ENCODE assay signal across 21 cellular contexts in genomic region chr11:43632171-43632570, GRCh38. TPM values are rescaled to one million over a fixed set of nuclear protein-coding genes. Genes with fewer than 3 reads are reported as not detected.
A peak's percentile ranks its signal among the peaks of the same experiment; 100 is the strongest.
DNase-seq lines count a peak whose midpoint lies in the region; ATAC-seq, FAIRE-seq and TF ChIP-seq lines count a peak whose summit lies in the region.
"Had no signal": no experiment of that assay in that cellular context is flagged by ENCODE, and none has a peak within 500 bp of the region (broad histone marks: within the 10 kb centered on the region; RNA-seq: fewer than 3 reads in every experiment).

No MANE protein-coding gene starts in this region.

- no peak overlapping the region for H2BK5ac ChIP-seq in H1 (ENCODE audit: low read depth, low read length)

- no peak for FAIRE-seq in H1 (lab: Jason Lieb, UNC)

- H3K4me3 ChIP-seq in HUES48 (ENCODE audit: low read depth, low read length), result peak overlapping the region; percentile 38; the same call in 1 of the 2 replicates
- peak overlapping the region in 3 of 4 experiments; percentile 9 to 45 (median 22); a peak in 3 of 8 replicates for H3K4me3 ChIP-seq in H1 (ENCODE audit: extremely low read depth in 1 of 4, insufficient read depth in 2 of 4, low read depth in 3 of 4, low read length in 4 of 4)
- H3K4me3 ChIP-seq: esophagus muscularis mucosa, lower lobe of right lung, thoracic aorta had no signal

- no peak overlapping the region for H3K23ac ChIP-seq in H1 (ENCODE audit: insufficient read length)

- H4K91ac ChIP-seq in H1 (replicated peaks; ENCODE audit: insufficient read length, low read length), result no peak overlapping the region

- H4K5ac ChIP-seq in H1 (ENCODE audit: insufficient read length, low read depth, low read length), result no peak overlapping the region

- no peak for TF ChIP-seq CTCF in H1 (IDR thresholded peaks at IDR 0.05; ENCODE audit: control extremely low read depth in 1 of 3, insufficient read depth in 1 of 3, low read depth in 1 of 3, low read length in 3 of 3)

- TF ChIP-seq EP300 in H1 (IDR thresholded peaks at IDR 0.05; ENCODE audit: borderline replicate concordance in 1 of 2, low read depth in 2 of 2, low read length in 2 of 2), result no peak

- H2BK12ac ChIP-seq in H1 (ENCODE audit: low read depth, low read length), result no peak overlapping the region

- H2BK120ac ChIP-seq in H1 (replicated peaks; ENCODE audit: low read depth, low read length), result no peak overlapping the region

- H4K20me1 ChIP-seq in H1 (replicated peaks in 1 of 2; ENCODE audit: control insufficient read depth in 1 of 2, insufficient read depth in 2 of 2, low read length in 2 of 2), result no peaks in the 10 kb centered on the region

- no peak overlapping the region for H3K14ac ChIP-seq in H1 (ENCODE audit: insufficient read length)

- 48% methylated on average over 3 of the region's 3 CpGs; no CpG with 5 or more reads in 1 of the 2 experiments for WGBS in H1 (ENCODE audit: extremely low coverage in 1 of 2, insufficient coverage in 1 of 2, insufficient read length in 1 of 2, insufficient replicate concordance in 2 of 2, low coverage in 1 of 2, low lambda C conversion rate in 2 of 2, missing lambda C conversion rate in 1 of 2), 2 experiments

- H3K9ac ChIP-seq in HUES48 (ENCODE audit: low read depth, low read length) (no peak overlapping the region), H1 (replicated peaks in 1 of 4; ENCODE audit: extremely low read depth in 1 of 4, low read depth in 3 of 4, low read length in 3 of 4) (no peak overlapping the region)
- H3K9ac ChIP-seq: KMS-11 had no signal

- 0 out of 2 replicates have a peak overlapping the region, but pooled peaks have one; percentile 82 for H2AFZ ChIP-seq in H1 (ENCODE audit: low read length)

- no peaks in the 10 kb centered on the region for H3K4me1 ChIP-seq in HUES48 (ENCODE audit: control insufficient read depth, insufficient read depth, low read length)
- no peaks in the 10 kb centered on the region for H3K4me1 ChIP-seq in H1 (replicated peaks in 1 of 4; ENCODE audit: control insufficient read depth in 3 of 4, insufficient read depth in 4 of 4, low read length in 3 of 4)
- H3K4me1 ChIP-seq: esophagus muscularis mucosa, lower lobe of right lung had no signal

- no peak overlapping the region for H2BK15ac ChIP-seq in H1 (ENCODE audit: low read length)

- no peak for TF ChIP-seq POLR2A in H1 (IDR thresholded peaks at IDR 0.05; ENCODE audit: control extremely low read depth in 1 of 2, low read depth in 2 of 2, low read length in 2 of 2)

- no peaks in the 10 kb centered on the region; the same call in 1 of the 2 replicates for H3K23me2 ChIP-seq in H1 (ENCODE audit: low read depth, low read length)

- DNase-seq in ELR (ENCODE audit: low read depth) (peak; percentile 74), H1 (ENCODE audit: low read depth in 1 of 2, low spot score in 2 of 2) (no peak), lung microvascular endothelial cell (ENCODE audit: low read depth in 2 of 2) (peak; percentile 83 to 92), hippocampal formation (lab: John Stamatoyannopoulos, UW) (no peak), NCI-H1436 treated with DMSO at 0.1 percent for 48 hours (lab: John Stamatoyannopoulos, UW) (no peak)
- DNase-seq: activated CD4-positive, alpha-beta T cell treated with anti-CD3 and anti-CD28 coated beads, Interleukin-2, amount 10 ng/mL, durations not matched to agents 7 days and 5 days; activated effector memory CD4-positive, alpha-beta T cell treated with Interleukin-2 at 50 U/mL for 16 hours; AML-193; COR-L47; glutamatergic neuron; lower lobe of right lung; NCI-H1092; NCI-H2081 treated with DMSO at 0.1 percent for 48 hours; NCI-H524 treated with DMSO at 0.1 percent for 48 hours; right cardiac atrium had no signal

- TF ChIP-seq RAD21 in H1 (IDR thresholded peaks at IDR 0.05 in 1 of 2, conservative IDR thresholded peaks at IDR 0.05 in 1 of 2; ENCODE audit: low read depth in 2 of 2, low read length in 2 of 2), result no peak

- ATAC-seq in HG03108 (IDR thresholded peaks at IDR 0.05; ENCODE audit: unreplicated experiment), result no peak
- ATAC-seq: lower lobe of right lung, right cardiac atrium, Right ventricle myocardium inferior had no signal

- no peak overlapping the region for H3K56ac ChIP-seq in H1 (replicated peaks; ENCODE audit: insufficient read length, low read depth, low read length)

- no peaks in the 10 kb centered on the region for H3K9me3 ChIP-seq in HUES48 (ENCODE audit: control insufficient read depth, insufficient read depth, low read length)
- no peaks in the 10 kb centered on the region for H3K9me3 ChIP-seq in H1 (ENCODE audit: insufficient read depth in 2 of 2, low read depth in 1 of 2, low read length in 1 of 2)
- H3K9me3 ChIP-seq: esophagus muscularis mucosa, lower lobe of right lung, thoracic aorta had no signal

- no peaks in the 10 kb centered on the region for H3K79me1 ChIP-seq in H1 (ENCODE audit: low read depth, low read length)

- no peak overlapping the region for H3K18ac ChIP-seq in H1 (ENCODE audit: extremely low read depth, low read length)

- H3K27me3 ChIP-seq in HUES48 (ENCODE audit: control insufficient read depth, insufficient read depth, low read length) (peaks cover 13% of the 10 kb centered on the region), H1 (replicated peaks in 1 of 4; ENCODE audit: control insufficient read depth in 3 of 4, extremely low read depth in 1 of 4, insufficient read depth in 3 of 4, low read length in 3 of 4) (no peaks in the 10 kb centered on the region; a peak in 2 of 7 replicates)

- no peak overlapping the region for H3K4ac ChIP-seq in H1 (replicated peaks; ENCODE audit: insufficient read length, low read depth, low read length)

- H3K27ac ChIP-seq in HUES48 (ENCODE audit: low read depth, low read length) (no peak overlapping the region), H1 (ENCODE audit: low read depth, low read length) (no peak overlapping the region)
- H3K27ac ChIP-seq: esophagus muscularis mucosa, KMS-11, lower lobe of right lung, thoracic aorta had no signal

- H2BK20ac ChIP-seq in H1 (ENCODE audit: low read length), result no peak overlapping the region

- peak overlapping the region; percentile 53 to 68; a peak in 1 of 4 replicates for H3K4me2 ChIP-seq in H1 (ENCODE audit: insufficient read depth in 1 of 2, low read depth in 2 of 2, low read length in 2 of 2)
- H3K4me2 ChIP-seq: KMS-11 had no signal

- no peak overlapping the region for H4K8ac ChIP-seq in H1 (ENCODE audit: extremely low read depth, insufficient read depth, low read length)

- H2AK5ac ChIP-seq in H1 (ENCODE audit: low read depth, low read length), result no peak overlapping the region

- POLR2A ChIA-PET in H1 (lab: Charles Lee; ENCODE audit: partially characterized antibody), result interaction anchor here (0.7 to 2.0 kb wide), 2 partner anchors 48 to 151 kb away, joined by 3 to 6 read pairs; partner anchors contain the start of gene HSD17B12

- H3K79me2 ChIP-seq in H1 (ENCODE audit: control insufficient read depth in 1 of 2, insufficient read depth in 2 of 2, low read length in 2 of 2), result no peaks in the 10 kb centered on the region

- CTCF ChIA-PET in H1 (lab: Charles Lee; ENCODE audit: partially characterized antibody), result interaction anchor here (1.3 to 2.5 kb wide), 2 partner anchors 58 to 222 kb away, joined by 3 to 7 read pairs; no protein-coding TSS in a partner anchor

- H3K36me3 ChIP-seq in HUES48 (ENCODE audit: control insufficient read depth, insufficient read depth, low read length) (no peaks in the 10 kb centered on the region), H1 (ENCODE audit: control insufficient read depth in 2 of 4, insufficient read depth in 4 of 4, low read length in 3 of 4) (no peaks in the 10 kb centered on the region)
- H3K36me3 ChIP-seq: esophagus muscularis mucosa, lower lobe of right lung, thoracic aorta had no signal

TF ChIP-seq in H1, 55 proteins besides CTCF, POLR2A, EP300 and RAD21:
- TF ChIP-seq POU5F1 (IDR thresholded peaks at IDR 0.05; ENCODE audit: low read depth, low read length) (no peak), CHD1 (IDR thresholded peaks at IDR 0.05; ENCODE audit: low read depth, low read length) (no peak), NRF1 (IDR thresholded peaks at IDR 0.05; ENCODE audit: low read depth, low read length) (no peak), BRCA1 (IDR thresholded peaks at IDR 0.05; ENCODE audit: low read depth, low read length) (no peak), JUN (IDR thresholded peaks at IDR 0.05; ENCODE audit: low read depth, low read length) (no peak), FOSL1 (IDR thresholded peaks at IDR 0.05; ENCODE audit: insufficient read depth, low read depth, low read length) (no peak), SAP30 (IDR thresholded peaks at IDR 0.05; ENCODE audit: insufficient read depth, insufficient replicate concordance, low read length) (no peak), NANOG (IDR thresholded peaks at IDR 0.05; ENCODE audit: insufficient read depth, low read depth, low read length, poor library complexity, severe bottlenecking) (no peak), TAF1 (IDR thresholded peaks at IDR 0.05; ENCODE audit: low read depth, low read length) (no peak)
TF ChIP-seq in H1: peak in this region for 0.

RNA-seq across cellular contexts. Expression of gene HSD17B12, which starts 48.4 kb away (rescaled TPM):
- total RNA-seq in H1 (2021; fragmentation: NEBNext Ultra II Directional; extraction: Animal tissue kit (Norgen Biotek cat#: 25700)), result 117 and 121 TPM in 2 replicates
- polyA plus RNA-seq in H1 (2011; rRNA removed), result 44.0 and 46.0 TPM in 2 replicates
- 40.0 TPM for polyA plus RNA-seq in H1 (2011; cell fraction: cytosol; rRNA removed)
- polyA plus RNA-seq in H1 (2011; cell fraction: nucleus; rRNA removed), result 212 TPM
- 70.5 to 96.6 TPM (median 83.1 TPM) in 4 replicates for polyA plus RNA-seq in H1 (2012, experiment 1 of 2)
- 9.0 TPM for polyA plus RNA-seq in H1 (2012, experiment 2 of 2)
- 253 TPM for polyA plus RNA-seq in H1 (2013, experiment 1 of 2)
- 257 TPM for polyA plus RNA-seq in H1 (2013, experiment 2 of 2)
- polyA minus RNA-seq in H1 (2011; rRNA and poly(A)+ RNA removed), result 101 and 110 TPM in 2 replicates
- polyA minus RNA-seq in H1 (2011; cell fraction: cytosol; rRNA and poly(A)+ RNA removed), result 63.0 TPM
- 293 TPM for polyA minus RNA-seq in H1 (2011; cell fraction: nucleus; rRNA and poly(A)+ RNA removed)
- 64.5 and 94.8 TPM in 2 replicates for total RNA-seq in lung microvascular endothelial cell

Comparison
In these comparisons a context has a peak if more than half of its experiments do, and no peak if none do; other contexts are left out.
1. DNase-seq: peak in ELR (single experiment) and lung microvascular endothelial cell (2 of 2); none in H1 (0 of 2), hippocampal formation (0 of 2) and NCI-H1436 treated with DMSO at 0.1 percent for 48 hours (single experiment).